Comparison of ENCODE assay signal across 29 cellular contexts in genomic region chr1:91579658-91580228, GRCh38.
A peak's percentile ranks its signal among the peaks of the same experiment; 100 is the strongest.
DNase-seq lines count a peak whose midpoint lies in the region; FAIRE-seq and TF ChIP-seq lines count a peak whose summit lies in the region.
"Had no signal": no experiment of that assay in that cellular context is flagged by ENCODE, and none has a peak within 500 bp of the region (broad histone marks: within the 10 kb centered on the region; RNA-seq: fewer than 3 reads in every experiment).

No MANE protein-coding gene starts in this region.

- no peak overlapping the region for H3K4me3 ChIP-seq in prostate gland
- H3K4me3 ChIP-seq: gastroesophageal sphincter, left lung, upper lobe of right lung had no signal

- WGBS in prostate gland = 30% methylated on average over 5 of the region's 5 CpGs

- no peaks in the 10 kb centered on the region for H3K36me3 ChIP-seq in prostate gland
- H3K36me3 ChIP-seq: gastroesophageal sphincter, left lung, upper lobe of right lung had no signal

- peak overlapping the region; percentile 81 for H3K27ac ChIP-seq in 22Rv1
- H3K27ac ChIP-seq in VCaP = peak overlapping the region; percentile 62
- H3K27ac ChIP-seq in prostate gland = peak overlapping the region; percentile 8 to 38
- H3K27ac ChIP-seq: upper lobe of right lung had no signal

- no peaks in the 10 kb centered on the region for H3K9me3 ChIP-seq in prostate gland
- H3K9me3 ChIP-seq: gastroesophageal sphincter, left lung, upper lobe of right lung had no signal

- no peak for FAIRE-seq in HTR-8/SVneo (lab: Jason Lieb, UNC)

- TF ChIP-seq CTCF in 22Rv1 (IDR thresholded peaks at IDR 0.05) (no peak), VCaP (conservative IDR thresholded peaks at IDR 0.05) (no peak), prostate gland (IDR thresholded peaks at IDR 0.05) (no peak)

- H3K27me3 ChIP-seq in prostate gland (replicated peaks; ENCODE audit: insufficient read depth) = no peaks in the 10 kb centered on the region
- H3K27me3 ChIP-seq: gastroesophageal sphincter, left lung, upper lobe of right lung had no signal

- intact Hi-C loops in prostate gland (cut with DNase I) = loop anchor here (5.0 kb wide), 1 partner anchor 42 kb away; no protein-coding TSS in a partner anchor

- TF ChIP-seq POLR2A in prostate gland (IDR thresholded peaks at IDR 0.05) = no peak

- H3K4me1 ChIP-seq in prostate gland (replicated peaks) = peaks cover 7% of the 10 kb centered on the region
- H3K4me1 ChIP-seq: left lung, upper lobe of right lung had no signal

- DNase-seq in iris pigment epithelial cell (ENCODE audit: low read depth) (peak; percentile 60), prostate gland (ENCODE audit: low spot score) (no peak), HTR-8/SVneo (ENCODE audit: insufficient read length, low spot score) (no peak), kidney tubule cell (ENCODE audit: low spot score) (no peak), NCI-H187 (lab: John Stamatoyannopoulos, UW) (no peak), NCI-H2227 (lab: John Stamatoyannopoulos, UW; ENCODE audit: unreplicated experiment) (no peak)
- DNase-seq: activated CD4-positive, alpha-beta memory T cell treated with anti-CD3 and anti-CD28 coated beads, Interleukin-2, amount 10 ng/mL, durations not matched to agents 7 days and 5 days; activated CD4-positive, CD25-positive, alpha-beta regulatory T cell treated with anti-CD3 and anti-CD28 coated beads, Interleukin-2, amount 50 U/mL, for 72 hours; activated CD8-positive, alpha-beta memory T cell treated with anti-CD3 and anti-CD28 coated beads, Interleukin-2, amount 50 U/mL, for 48 hours; activated naive CD4-positive, alpha-beta T cell treated with anti-CD3 and anti-CD28 coated beads for 36 hours; CD4-positive, CD25-positive, alpha-beta regulatory T cell; central memory CD4-positive, alpha-beta T cell; dermis blood vessel endothelial cell; DMS79 treated with DMSO at 0.1 percent for 48 hours; GF-D8; hippocampal formation; left lung; mesendoderm; NCI-H1092; NCI-H1694; NCI-H2171; NCI-H526; Right ventricle myocardium superior; substantia nigra; T-helper 2 cell; upper lobe of right lung had no signal

Comparison
In these comparisons a context has a peak if more than half of its experiments do, and no peak if none do; other contexts are left out.
1. H3K27ac ChIP-seq: peak in every context shown above with its lines; median percentile 81 in 22Rv1; 62 in VCaP; 23 in prostate gland.